In the genomic region with DNA sequence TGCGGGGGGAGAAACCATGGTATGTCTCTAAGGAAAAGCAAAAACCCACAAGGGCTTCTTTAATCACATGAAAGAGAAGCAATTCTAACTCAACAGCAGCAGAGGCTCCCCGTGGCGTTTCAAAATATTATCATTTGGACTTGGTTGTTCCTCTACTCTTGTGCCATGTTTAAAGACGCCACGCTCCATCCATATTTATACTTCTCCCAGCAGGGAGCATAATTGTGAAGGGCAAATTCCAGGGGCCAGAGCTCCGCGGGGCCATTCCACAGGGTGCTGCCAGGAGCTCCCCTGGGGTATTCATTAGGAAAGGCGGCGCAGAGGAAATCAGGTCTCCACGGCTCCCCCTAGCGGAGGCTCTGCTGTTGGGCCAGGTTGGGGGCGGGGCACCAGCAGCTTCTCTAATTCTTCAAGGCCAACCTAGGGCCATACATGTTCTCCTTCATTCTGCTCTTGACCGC, we compare ENCODE assay signal across 8 cellular contexts.
DNase-seq lines count a peak whose midpoint lies in the region; ATAC-seq and TF ChIP-seq lines count a peak whose summit lies in the region.

No MANE protein-coding gene starts in this region.

- TF ChIP-seq RAD21 in IMR-90 (IDR thresholded peaks at IDR 0.05; ENCODE audit: low read length), result no peak; the same call in 1 of the 2 replicates

- BruUV-seq in IMR-90 (replicated peaks; lab: Mats Ljungman, UMichigan), result no TSS peak

- H3K56ac ChIP-seq in IMR-90 (ENCODE audit: extremely low read depth, insufficient read depth, low read length), result no peak overlapping the region

- intact Hi-C loops in IMR-90 (cut with micrococcal nuclease), result no loop called here

- H3K4me3 ChIP-seq in IMR-90 (ENCODE audit: insufficient read depth, low read depth, low read length), result no peak overlapping the region

- POLR2A ChIA-PET in IMR-90 (lab: Charles Lee; ENCODE audit: unreplicated experiment), result interaction anchor here (0.5 kb wide), 1 partner anchor 25 kb away, joined by 7 read pairs; no protein-coding TSS in a partner anchor

- no CpG with 5 or more reads among the region's 13 CpGs for WGBS in IMR-90 (ENCODE audit: extremely low coverage in 2 of 2, insufficient read length in 1 of 2), 2 experiments

- peak; percentile 50 for DNase-seq in CMK (ENCODE audit: low read depth)
- peak; percentile 17 for DNase-seq in IMR-90
- peak; percentile 46 to 72 (median 62) for DNase-seq in T-helper 1 cell
- DNase-seq in activated naive CD8-positive, alpha-beta T cell treated with anti-CD3 and anti-CD28 coated beads, Interleukin-2, amount 50 U/mL, for 16 hours (ENCODE audit: low read depth, low spot score), result peak; percentile 69
- DNase-seq in iPS DF 19.7 (ENCODE audit: low read depth, low spot score), result peak; percentile 38
- DNase-seq in stimulated activated CD4-positive, alpha-beta T cell treated with anti-CD3 and anti-CD28 coated beads, Interleukin-1b, Interleukin-23, amount 100 ng/mL, for 48 hours, result peak; percentile 76
- DNase-seq in NCI-H524 treated with DMSO at 0.1 percent for 48 hours (lab: John Stamatoyannopoulos, UW), result no peak

- no peaks in the 10 kb centered on the region for H3K9me3 ChIP-seq in IMR-90 (ENCODE audit: control insufficient read depth, insufficient read depth, low read length)

- TF ChIP-seq CTCF in IMR-90 (conservative IDR thresholded peaks at IDR 0.05; ENCODE audit: low read depth, low read length), result peak; percentile 48

- no peak overlapping the region for H2BK20ac ChIP-seq in IMR-90 (ENCODE audit: low read depth, low read length)

- ATAC-seq in GM21367 (IDR thresholded peaks at IDR 0.05; ENCODE audit: unreplicated experiment), result peak; percentile 74
- 0 out of 2 replicates have a peak, but pooled peaks have one; percentile 32 for ATAC-seq in IMR-90 (ENCODE audit: low read depth)

- no peak for TF ChIP-seq POLR2A in IMR-90 (IDR thresholded peaks at IDR 0.05; ENCODE audit: low read depth, low read length)

- H3K4me1 ChIP-seq in IMR-90 (ENCODE audit: control insufficient read depth, insufficient read depth, low read length), result no peaks in the 10 kb centered on the region; the same call in 1 of the 2 replicates

- H3K9ac ChIP-seq in IMR-90 (ENCODE audit: low read depth, low read length), result no peak overlapping the region

- no peaks in the 10 kb centered on the region for H3K79me1 ChIP-seq in IMR-90 (ENCODE audit: low read depth in 1 of 2, low read length in 2 of 2)

- no peaks in the 10 kb centered on the region for H4K20me1 ChIP-seq in IMR-90 (ENCODE audit: insufficient read depth, low read length)

- no peak overlapping the region for H3K14ac ChIP-seq in IMR-90 (replicated peaks; ENCODE audit: low read depth, low read length)

- no peak overlapping the region for H2AFZ ChIP-seq in IMR-90 (replicated peaks; ENCODE audit: low read length, poor library complexity)

- H4K8ac ChIP-seq in IMR-90 (ENCODE audit: low read depth in 2 of 2, low read length in 2 of 2), result no peak overlapping the region

- H4K91ac ChIP-seq in IMR-90 (ENCODE audit: insufficient read depth, low read depth, low read length), result no peak overlapping the region

- no peaks in the 10 kb centered on the region; the same call in 1 of the 2 replicates for H3K9me1 ChIP-seq in IMR-90 (ENCODE audit: insufficient read depth, low read length)

- H3K36me3 ChIP-seq in IMR-90 (ENCODE audit: control insufficient read depth, insufficient read depth, low read length), result no peaks in the 10 kb centered on the region

- H3K27ac ChIP-seq in IMR-90 (ENCODE audit: insufficient read depth, low read length), result no peak overlapping the region

- H3K27me3 ChIP-seq in IMR-90 (ENCODE audit: control insufficient read depth, insufficient read depth, low read length), result peaks cover 8% of the 10 kb centered on the region

- no peak overlapping the region for H3K4ac ChIP-seq in IMR-90 (ENCODE audit: low read depth, low read length)

- no peak overlapping the region for H3K18ac ChIP-seq in IMR-90 (ENCODE audit: low read depth, low read length)

- no peak overlapping the region for H2BK15ac ChIP-seq in IMR-90 (ENCODE audit: low read depth, low read length)

- dilution Hi-C loops in IMR-90 (cut with HindIII; ENCODE audit: low sequenced_read_pairs, unreplicated experiment), result no loop called here

- no peak overlapping the region for H4K5ac ChIP-seq in IMR-90 (ENCODE audit: low read depth, low read length)

- no peak overlapping the region for H2BK120ac ChIP-seq in IMR-90 (ENCODE audit: low read depth, low read length)

- no peak overlapping the region for H2AK9ac ChIP-seq in IMR-90 (replicated peaks; ENCODE audit: low read depth, low read length, poor library complexity)

- CTCF ChIA-PET in IMR-90 (lab: Yijun Ruan, JAX), result interaction anchor here (0.6 to 1.6 kb wide), 5 partner anchors 11 to 175 kb away, joined by 3 to 7 read pairs (median 4); no protein-coding TSS in a partner anchor

- H2BK5ac ChIP-seq in IMR-90 (ENCODE audit: low read depth, low read length, poor library complexity, severe bottlenecking), result no peak overlapping the region

- no peak overlapping the region for H3K4me2 ChIP-seq in IMR-90 (ENCODE audit: low read depth, low read length)

- H3K23ac ChIP-seq in IMR-90 (ENCODE audit: low read depth, low read length), result no peak overlapping the region

- H2AK5ac ChIP-seq in IMR-90 (ENCODE audit: low read depth, low read length), result no peak overlapping the region

- in situ Hi-C loops in IMR-90 (cut with MboI; ENCODE audit: low sequenced_read_pairs), result no loop called here

TF ChIP-seq in IMR-90, 13 proteins besides CTCF, POLR2A, EP300 and RAD21:
- TF ChIP-seq MAZ (IDR thresholded peaks at IDR 0.05; ENCODE audit: borderline replicate concordance, low read depth, low read length) (no peak), SMC3 (IDR thresholded peaks at IDR 0.05; ENCODE audit: low read depth, low read length) (0 out of 2 replicates have a peak, but pooled peaks have one; percentile 27), RCOR1 (IDR thresholded peaks at IDR 0.05; ENCODE audit: insufficient replicate concordance, low read length) (no peak)
- TF ChIP-seq, protein P1, sequence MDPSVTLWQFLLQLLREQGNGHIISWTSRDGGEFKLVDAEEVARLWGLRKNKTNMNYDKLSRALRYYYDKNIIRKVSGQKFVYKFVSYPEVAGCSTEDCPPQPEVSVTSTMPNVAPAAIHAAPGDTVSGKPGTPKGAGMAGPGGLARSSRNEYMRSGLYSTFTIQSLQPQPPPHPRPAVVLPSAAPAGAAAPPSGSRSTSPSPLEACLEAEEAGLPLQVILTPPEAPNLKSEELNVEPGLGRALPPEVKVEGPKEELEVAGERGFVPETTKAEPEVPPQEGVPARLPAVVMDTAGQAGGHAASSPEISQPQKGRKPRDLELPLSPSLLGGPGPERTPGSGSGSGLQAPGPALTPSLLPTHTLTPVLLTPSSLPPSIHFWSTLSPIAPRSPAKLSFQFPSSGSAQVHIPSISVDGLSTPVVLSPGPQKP (IDR thresholded peaks at IDR 0.05; ENCODE audit: borderline replicate concordance, low read depth, low read length), result no peak
- TF ChIP-seq, protein P2, sequence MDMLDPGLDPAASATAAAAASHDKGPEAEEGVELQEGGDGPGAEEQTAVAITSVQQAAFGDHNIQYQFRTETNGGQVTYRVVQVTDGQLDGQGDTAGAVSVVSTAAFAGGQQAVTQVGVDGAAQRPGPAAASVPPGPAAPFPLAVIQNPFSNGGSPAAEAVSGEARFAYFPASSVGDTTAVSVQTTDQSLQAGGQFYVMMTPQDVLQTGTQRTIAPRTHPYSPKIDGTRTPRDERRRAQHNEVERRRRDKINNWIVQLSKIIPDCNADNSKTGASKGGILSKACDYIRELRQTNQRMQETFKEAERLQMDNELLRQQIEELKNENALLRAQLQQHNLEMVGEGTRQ (IDR thresholded peaks at IDR 0.05; ENCODE audit: low read depth, low read length), result no peak
